Comparison of ENCODE assay signal across 1 cellular context in the genomic region with DNA sequence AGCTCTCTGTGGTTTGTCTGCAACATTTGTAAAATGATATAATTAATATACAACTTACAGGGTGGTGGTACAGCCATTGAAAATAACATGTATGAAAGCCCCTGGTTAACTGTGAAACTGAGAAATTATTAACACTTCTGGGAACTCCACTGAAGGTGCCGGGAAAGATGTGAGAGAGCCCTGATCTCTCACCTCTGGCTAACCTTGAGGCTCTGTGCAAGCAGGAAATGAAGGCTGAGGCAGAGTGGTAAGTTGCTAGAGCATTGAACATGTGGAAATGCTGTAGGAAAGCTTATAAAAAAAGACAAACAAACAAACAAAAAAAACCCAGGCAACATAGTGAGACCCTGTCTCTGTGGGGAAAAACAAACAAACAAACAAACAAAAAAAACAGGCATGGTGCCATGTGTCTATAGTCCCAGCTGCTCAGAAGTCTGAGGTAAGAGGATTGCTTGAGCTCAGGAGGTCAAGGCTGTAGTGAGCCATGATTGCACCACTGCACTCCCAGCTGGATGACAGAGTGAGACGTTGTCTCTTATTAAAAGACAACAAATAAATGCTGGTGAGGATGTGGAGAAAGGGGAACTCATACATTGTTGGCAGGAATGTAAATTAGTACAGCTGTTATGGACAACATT.
TF ChIP-seq lines count a peak whose summit lies in the region.

No MANE protein-coding gene starts in this region.

TF ChIP-seq in HepG2, 621 proteins besides CTCF, POLR2A, EP300 and RAD21 (continued from another document and continues in another):
- TF ChIP-seq ZMYM4 (CRISPR knock-in tag; IDR thresholded peaks at IDR 0.05) (peak; percentile 40; the same call in 1 of the 2 replicates), ZNF232 (CRISPR knock-in tag; IDR thresholded peaks at IDR 0.05; ENCODE audit: borderline replicate concordance) (no peak), ZNF414 (CRISPR knock-in tag; IDR thresholded peaks at IDR 0.05) (no peak), TSC22D2 (CRISPR knock-in tag; IDR thresholded peaks at IDR 0.05; ENCODE audit: borderline replicate concordance) (no peak), ZNF776 (CRISPR knock-in tag; IDR thresholded peaks at IDR 0.05) (no peak), NCOR1 (IDR thresholded peaks at IDR 0.05; ENCODE audit: borderline replicate concordance, low read length) (no peak; the same call in 1 of the 2 replicates), GLI4 (CRISPR knock-in tag; IDR thresholded peaks at IDR 0.05; ENCODE audit: borderline replicate concordance) (no peak), ZNF512B (CRISPR knock-in tag; IDR thresholded peaks at IDR 0.05; ENCODE audit: borderline replicate concordance) (no peak), ZNF3 (CRISPR knock-in tag; IDR thresholded peaks at IDR 0.05) (no peak), ZBTB2 (CRISPR knock-in tag; IDR thresholded peaks at IDR 0.05; ENCODE audit: low read depth) (no peak), ZNF468 (CRISPR knock-in tag; IDR thresholded peaks at IDR 0.05) (no peak), RORA (CRISPR knock-in tag; IDR thresholded peaks at IDR 0.05) (no peak), IRF2 (CRISPR knock-in tag; IDR thresholded peaks at IDR 0.05) (0 out of 2 replicates have a peak, but pooled peaks have one; percentile 30), HDAC2 (CRISPR knock-in tag; IDR thresholded peaks at IDR 0.05) (peak; percentile 52; the same call in 1 of the 2 replicates), NR2F2 (IDR thresholded peaks at IDR 0.05; ENCODE audit: borderline replicate concordance, low read depth) (peak; percentile 57; the same call in 1 of the 2 replicates), ZNF589 (CRISPR knock-in tag; conservative IDR thresholded peaks at IDR 0.05) (no peak), TFDP1 (CRISPR knock-in tag; IDR thresholded peaks at IDR 0.05; ENCODE audit: borderline replicate concordance) (no peak), KDM5A (IDR thresholded peaks at IDR 0.05; ENCODE audit: borderline replicate concordance, low read length) (no peak), SNAI1 (CRISPR knock-in tag; IDR thresholded peaks at IDR 0.05; ENCODE audit: borderline replicate concordance) (no peak), CEBPB (IDR thresholded peaks at IDR 0.05; ENCODE audit: borderline replicate concordance, low read depth, low read length) (peak; percentile 93), MED1 (CRISPR knock-in tag; IDR thresholded peaks at IDR 0.05) (no peak), ZNF281 (CRISPR knock-in tag; IDR thresholded peaks at IDR 0.05; ENCODE audit: borderline replicate concordance) (no peak), ZNF460 (CRISPR knock-in tag; IDR thresholded peaks at IDR 0.05; ENCODE audit: borderline replicate concordance) (no peak), ZNF792 (CRISPR knock-in tag; IDR thresholded peaks at IDR 0.05) (no peak), MTF2 (CRISPR knock-in tag; IDR thresholded peaks at IDR 0.05; ENCODE audit: borderline replicate concordance) (no peak), ZNF441 (CRISPR knock-in tag; IDR thresholded peaks at IDR 0.05; ENCODE audit: borderline replicate concordance) (no peak), SAFB2 (CRISPR knock-in tag; IDR thresholded peaks at IDR 0.05; ENCODE audit: borderline replicate concordance, low read depth) (no peak), ATF4 (CRISPR knock-in tag; IDR thresholded peaks at IDR 0.05) (peak in 1 of 2 experiments; percentile 78; a peak in 2 of 4 replicates), ZNF558 (CRISPR knock-in tag; IDR thresholded peaks at IDR 0.05; ENCODE audit: borderline replicate concordance) (no peak), ZNF598 (CRISPR knock-in tag; IDR thresholded peaks at IDR 0.05; ENCODE audit: borderline replicate concordance) (no peak), SP1 (IDR thresholded peaks at IDR 0.05) (no peak), SP1 (CRISPR knock-in tag; IDR thresholded peaks at IDR 0.05) (no peak), FOXP4 (CRISPR knock-in tag; IDR thresholded peaks at IDR 0.05) (peak; percentile 81)
- TF ChIP-seq, protein P1, sequence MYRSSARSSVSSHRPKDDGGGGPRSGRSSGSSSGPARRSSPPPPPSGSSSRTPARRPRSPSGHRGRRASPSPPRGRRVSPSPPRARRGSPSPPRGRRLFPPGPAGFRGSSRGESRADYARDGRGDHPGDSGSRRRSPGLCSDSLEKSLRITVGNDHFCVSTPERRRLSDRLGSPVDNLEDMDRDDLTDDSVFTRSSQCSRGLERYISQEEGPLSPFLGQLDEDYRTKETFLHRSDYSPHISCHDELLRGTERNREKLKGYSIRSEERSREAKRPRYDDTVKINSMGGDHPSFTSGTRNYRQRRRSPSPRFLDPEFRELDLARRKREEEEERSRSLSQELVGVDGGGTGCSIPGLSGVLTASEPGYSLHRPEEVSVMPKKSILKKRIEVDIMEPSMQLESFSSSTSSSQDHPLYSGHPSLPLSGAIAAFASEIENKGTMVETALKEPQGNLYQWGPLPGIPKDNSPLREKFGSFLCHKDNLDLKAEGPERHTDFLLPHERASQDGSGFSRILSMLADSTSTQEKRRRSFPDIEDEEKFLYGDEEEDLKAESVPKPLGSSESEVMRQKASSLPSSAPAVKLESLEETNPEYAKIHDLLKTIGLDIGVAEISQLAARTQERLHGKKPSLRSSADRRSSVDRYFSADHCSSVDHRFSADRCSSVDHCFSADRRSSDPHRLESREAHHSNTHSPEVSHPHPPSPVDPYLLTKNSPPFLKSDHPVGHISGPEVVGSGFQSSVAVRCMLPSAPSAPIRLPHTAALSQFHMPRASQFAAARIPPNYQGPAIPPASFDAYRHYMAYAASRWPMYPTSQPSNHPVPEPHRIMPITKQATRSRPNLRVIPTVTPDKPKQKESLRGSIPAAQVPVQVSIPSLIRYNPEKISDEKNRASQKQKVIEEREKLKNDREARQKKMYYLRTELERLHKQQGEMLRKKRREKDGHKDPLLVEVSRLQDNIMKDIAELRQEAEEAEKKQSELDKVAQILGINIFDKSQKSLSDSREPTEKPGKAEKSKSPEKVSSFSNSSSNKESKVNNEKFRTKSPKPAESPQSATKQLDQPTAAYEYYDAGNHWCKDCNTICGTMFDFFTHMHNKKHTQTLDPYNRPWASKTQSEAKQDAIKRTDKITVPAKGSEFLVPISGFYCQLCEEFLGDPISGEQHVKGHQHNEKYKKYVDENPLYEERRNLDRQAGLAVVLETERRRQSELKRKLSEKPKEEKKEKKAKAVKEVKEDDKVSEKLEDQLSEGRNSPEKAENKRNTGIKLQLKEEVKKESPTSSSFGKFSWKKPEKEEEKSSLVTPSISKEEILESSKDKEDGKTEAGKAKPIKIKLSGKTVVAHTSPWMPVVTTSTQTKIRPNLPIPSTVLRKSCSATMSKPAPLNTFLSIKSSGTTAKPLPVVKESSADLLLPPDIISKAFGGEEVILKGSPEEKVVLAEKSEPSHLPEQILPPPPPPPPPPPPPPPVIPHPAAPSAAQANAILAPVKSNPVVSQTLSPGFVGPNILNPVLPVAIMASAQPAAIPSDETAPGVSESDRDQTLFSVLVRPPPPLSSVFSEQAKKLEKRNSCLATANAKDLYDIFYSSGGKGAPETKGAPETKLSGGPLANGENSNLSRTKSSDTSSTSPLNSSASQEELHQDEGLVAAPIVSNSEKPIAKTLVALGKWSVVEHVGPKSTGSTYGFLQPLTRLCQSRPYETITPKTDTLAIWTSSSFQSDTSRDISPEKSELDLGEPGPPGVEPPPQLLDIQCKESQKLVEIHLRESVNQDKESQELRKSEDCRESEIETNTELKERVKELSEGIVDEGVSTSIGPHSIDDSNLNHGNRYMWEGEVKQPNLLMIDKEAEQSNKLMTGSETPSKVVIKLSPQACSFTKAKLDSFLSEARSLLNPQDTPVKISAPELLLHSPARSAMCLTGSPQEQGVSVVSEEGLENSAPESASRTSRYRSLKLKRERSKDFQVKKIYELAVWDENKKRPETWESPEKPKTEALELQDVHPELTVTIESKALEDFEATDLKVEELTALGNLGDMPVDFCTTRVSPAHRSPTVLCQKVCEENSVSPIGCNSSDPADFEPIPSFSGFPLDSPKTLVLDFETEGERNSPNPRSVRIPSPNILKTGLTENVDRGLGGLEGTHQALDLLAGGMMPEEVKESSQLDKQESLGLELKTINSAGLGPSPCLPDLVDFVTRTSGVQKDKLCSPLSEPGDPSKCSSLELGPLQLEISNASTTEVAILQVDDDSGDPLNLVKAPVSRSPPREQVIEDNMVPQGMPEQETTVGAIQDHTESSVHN (CRISPR knock-in tag; IDR thresholded peaks at IDR 0.05) = no peak
- TF ChIP-seq, protein P2, sequence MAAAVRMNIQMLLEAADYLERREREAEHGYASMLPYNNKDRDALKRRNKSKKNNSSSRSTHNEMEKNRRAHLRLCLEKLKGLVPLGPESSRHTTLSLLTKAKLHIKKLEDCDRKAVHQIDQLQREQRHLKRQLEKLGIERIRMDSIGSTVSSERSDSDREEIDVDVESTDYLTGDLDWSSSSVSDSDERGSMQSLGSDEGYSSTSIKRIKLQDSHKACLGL (CRISPR knock-in tag; IDR thresholded peaks at IDR 0.05) = no peak
